1 cellular context compared by ENCODE assay signal in the genomic region with DNA sequence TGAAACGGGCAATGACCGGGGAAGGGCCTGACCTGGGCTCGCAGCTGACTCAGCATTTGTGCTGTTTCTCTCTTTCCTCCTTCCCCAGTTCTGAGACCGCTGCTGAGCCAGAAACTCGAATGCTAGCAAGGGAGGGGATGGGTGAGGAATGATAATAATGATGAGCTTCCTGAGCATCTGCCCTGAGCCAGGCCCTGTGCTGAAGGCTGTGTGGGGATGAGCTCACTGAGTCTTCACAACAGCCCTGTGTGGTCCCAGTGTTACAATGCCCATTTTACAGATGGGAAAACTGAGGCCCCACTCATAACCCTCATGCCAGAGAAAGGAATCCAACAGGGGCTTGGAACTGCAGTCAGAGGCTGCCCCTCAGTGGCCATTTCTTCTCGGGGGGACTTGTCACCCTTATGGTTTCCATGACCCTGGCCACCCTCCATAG.
TF ChIP-seq lines count a peak whose summit lies in the region.

No MANE protein-coding gene starts in this region.

TF ChIP-seq in HepG2, 621 proteins besides CTCF, POLR2A, EP300 and RAD21 (continues in another document):
- no peak for TF ChIP-seq ZNF83 (CRISPR knock-in tag; IDR thresholded peaks at IDR 0.05; ENCODE audit: borderline replicate concordance)
- no peak for TF ChIP-seq ZNF367 (CRISPR knock-in tag; IDR thresholded peaks at IDR 0.05; ENCODE audit: borderline replicate concordance)
- TF ChIP-seq SMC3 (IDR thresholded peaks at IDR 0.05; ENCODE audit: low read length), result peak; percentile 43
- TF ChIP-seq YY1 (IDR thresholded peaks at IDR 0.05; ENCODE audit: insufficient read depth, insufficient replicate concordance, low read depth, low read length), result no peak
- no peak for TF ChIP-seq CC2D1A (CRISPR knock-in tag; IDR thresholded peaks at IDR 0.05)
- TF ChIP-seq, protein P1, sequence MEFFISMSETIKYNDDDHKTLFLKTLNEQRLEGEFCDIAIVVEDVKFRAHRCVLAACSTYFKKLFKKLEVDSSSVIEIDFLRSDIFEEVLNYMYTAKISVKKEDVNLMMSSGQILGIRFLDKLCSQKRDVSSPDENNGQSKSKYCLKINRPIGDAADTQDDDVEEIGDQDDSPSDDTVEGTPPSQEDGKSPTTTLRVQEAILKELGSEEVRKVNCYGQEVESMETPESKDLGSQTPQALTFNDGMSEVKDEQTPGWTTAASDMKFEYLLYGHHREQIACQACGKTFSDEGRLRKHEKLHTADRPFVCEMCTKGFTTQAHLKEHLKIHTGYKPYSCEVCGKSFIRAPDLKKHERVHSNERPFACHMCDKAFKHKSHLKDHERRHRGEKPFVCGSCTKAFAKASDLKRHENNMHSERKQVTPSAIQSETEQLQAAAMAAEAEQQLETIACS (CRISPR knock-in tag; IDR thresholded peaks at IDR 0.05), result no peak
- no peak for TF ChIP-seq ZNF230 (CRISPR knock-in tag; IDR thresholded peaks at IDR 0.05)
- TF ChIP-seq KLF11 (CRISPR knock-in tag; IDR thresholded peaks at IDR 0.05), result no peak
- no peak for TF ChIP-seq ZNF891 (CRISPR knock-in tag; IDR thresholded peaks at IDR 0.05)
- TF ChIP-seq, protein P2, sequence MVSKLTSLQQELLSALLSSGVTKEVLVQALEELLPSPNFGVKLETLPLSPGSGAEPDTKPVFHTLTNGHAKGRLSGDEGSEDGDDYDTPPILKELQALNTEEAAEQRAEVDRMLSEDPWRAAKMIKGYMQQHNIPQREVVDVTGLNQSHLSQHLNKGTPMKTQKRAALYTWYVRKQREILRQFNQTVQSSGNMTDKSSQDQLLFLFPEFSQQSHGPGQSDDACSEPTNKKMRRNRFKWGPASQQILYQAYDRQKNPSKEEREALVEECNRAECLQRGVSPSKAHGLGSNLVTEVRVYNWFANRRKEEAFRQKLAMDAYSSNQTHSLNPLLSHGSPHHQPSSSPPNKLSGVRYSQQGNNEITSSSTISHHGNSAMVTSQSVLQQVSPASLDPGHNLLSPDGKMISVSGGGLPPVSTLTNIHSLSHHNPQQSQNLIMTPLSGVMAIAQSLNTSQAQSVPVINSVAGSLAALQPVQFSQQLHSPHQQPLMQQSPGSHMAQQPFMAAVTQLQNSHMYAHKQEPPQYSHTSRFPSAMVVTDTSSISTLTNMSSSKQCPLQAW (CRISPR knock-in tag; IDR thresholded peaks at IDR 0.05), result no peak
- no peak for TF ChIP-seq SALL2 (CRISPR knock-in tag; IDR thresholded peaks at IDR 0.05)
- TF ChIP-seq ZBTB38 (CRISPR knock-in tag; IDR thresholded peaks at IDR 0.05), result no peak
- TF ChIP-seq, protein P3, sequence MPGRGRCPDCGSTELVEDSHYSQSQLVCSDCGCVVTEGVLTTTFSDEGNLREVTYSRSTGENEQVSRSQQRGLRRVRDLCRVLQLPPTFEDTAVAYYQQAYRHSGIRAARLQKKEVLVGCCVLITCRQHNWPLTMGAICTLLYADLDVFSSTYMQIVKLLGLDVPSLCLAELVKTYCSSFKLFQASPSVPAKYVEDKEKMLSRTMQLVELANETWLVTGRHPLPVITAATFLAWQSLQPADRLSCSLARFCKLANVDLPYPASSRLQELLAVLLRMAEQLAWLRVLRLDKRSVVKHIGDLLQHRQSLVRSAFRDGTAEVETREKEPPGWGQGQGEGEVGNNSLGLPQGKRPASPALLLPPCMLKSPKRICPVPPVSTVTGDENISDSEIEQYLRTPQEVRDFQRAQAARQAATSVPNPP (CRISPR knock-in tag; IDR thresholded peaks at IDR 0.05), result no peak
- TF ChIP-seq, protein P4, sequence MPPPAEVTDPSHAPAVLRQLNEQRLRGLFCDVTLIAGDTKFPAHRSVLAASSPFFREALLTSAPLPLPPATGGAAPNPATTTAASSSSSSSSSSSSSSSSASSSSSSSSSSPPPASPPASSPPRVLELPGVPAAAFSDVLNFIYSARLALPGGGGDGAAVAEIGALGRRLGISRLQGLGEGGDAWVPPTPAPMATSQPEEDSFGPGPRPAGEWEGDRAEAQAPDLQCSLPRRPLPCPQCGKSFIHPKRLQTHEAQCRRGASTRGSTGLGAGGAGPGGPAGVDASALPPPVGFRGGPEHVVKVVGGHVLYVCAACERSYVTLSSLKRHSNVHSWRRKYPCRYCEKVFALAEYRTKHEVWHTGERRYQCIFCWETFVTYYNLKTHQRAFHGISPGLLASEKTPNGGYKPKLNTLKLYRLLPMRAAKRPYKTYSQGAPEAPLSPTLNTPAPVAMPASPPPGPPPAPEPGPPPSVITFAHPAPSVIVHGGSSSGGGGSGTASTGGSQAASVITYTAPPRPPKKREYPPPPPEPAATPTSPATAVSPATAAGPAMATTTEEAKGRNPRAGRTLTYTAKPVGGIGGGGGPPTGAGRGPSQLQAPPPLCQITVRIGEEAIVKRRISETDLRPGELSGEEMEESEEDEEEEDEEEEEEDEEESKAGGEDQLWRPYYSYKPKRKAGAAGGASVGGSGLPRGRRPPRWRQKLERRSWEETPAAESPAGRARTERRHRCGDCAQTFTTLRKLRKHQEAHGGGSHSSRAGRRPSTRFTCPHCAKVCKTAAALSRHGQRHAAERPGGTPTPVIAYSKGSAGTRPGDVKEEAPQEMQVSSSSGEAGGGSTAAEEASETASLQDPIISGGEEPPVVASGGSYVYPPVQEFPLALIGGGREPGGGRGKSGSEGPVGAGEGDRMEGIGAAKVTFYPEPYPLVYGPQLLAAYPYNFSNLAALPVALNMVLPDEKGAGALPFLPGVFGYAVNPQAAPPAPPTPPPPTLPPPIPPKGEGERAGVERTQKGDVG (CRISPR knock-in tag; IDR thresholded peaks at IDR 0.05; ENCODE audit: borderline replicate concordance), result no peak
- TF ChIP-seq, protein P5, sequence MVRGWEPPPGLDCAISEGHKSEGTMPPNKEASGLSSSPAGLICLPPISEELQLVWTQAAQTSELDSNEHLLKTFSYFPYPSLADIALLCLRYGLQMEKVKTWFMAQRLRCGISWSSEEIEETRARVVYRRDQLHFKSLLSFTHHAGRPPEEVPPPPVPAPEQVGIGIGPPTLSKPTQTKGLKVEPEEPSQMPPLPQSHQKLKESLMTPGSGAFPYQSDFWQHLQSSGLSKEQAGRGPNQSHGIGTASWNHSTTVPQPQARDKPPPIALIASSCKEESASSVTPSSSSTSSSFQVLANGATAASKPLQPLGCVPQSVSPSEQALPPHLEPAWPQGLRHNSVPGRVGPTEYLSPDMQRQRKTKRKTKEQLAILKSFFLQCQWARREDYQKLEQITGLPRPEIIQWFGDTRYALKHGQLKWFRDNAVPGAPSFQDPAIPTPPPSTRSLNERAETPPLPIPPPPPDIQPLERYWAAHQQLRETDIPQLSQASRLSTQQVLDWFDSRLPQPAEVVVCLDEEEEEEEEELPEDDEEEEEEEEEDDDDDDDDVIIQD (CRISPR knock-in tag; IDR thresholded peaks at IDR 0.05; ENCODE audit: low read depth), result no peak
- no peak for TF ChIP-seq REXO4 (CRISPR knock-in tag; IDR thresholded peaks at IDR 0.05; ENCODE audit: borderline replicate concordance)
- TF ChIP-seq NFYB (CRISPR knock-in tag; IDR thresholded peaks at IDR 0.05), result no peak
- TF ChIP-seq ATF7 (IDR thresholded peaks at IDR 0.05), result no peak
- no peak for TF ChIP-seq ATF7 (CRISPR knock-in tag; IDR thresholded peaks at IDR 0.05)
- TF ChIP-seq HOXA3 (CRISPR knock-in tag; IDR thresholded peaks at IDR 0.05), result no peak
- TF ChIP-seq SALL1 (CRISPR knock-in tag; IDR thresholded peaks at IDR 0.05), result no peak
- TF ChIP-seq ZNF333 (CRISPR knock-in tag; IDR thresholded peaks at IDR 0.05; ENCODE audit: borderline replicate concordance), result no peak
- TF ChIP-seq, protein P6, sequence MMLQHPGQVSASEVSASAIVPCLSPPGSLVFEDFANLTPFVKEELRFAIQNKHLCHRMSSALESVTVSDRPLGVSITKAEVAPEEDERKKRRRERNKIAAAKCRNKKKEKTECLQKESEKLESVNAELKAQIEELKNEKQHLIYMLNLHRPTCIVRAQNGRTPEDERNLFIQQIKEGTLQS (CRISPR knock-in tag; IDR thresholded peaks at IDR 0.05), result no peak
- TF ChIP-seq KDM1A (CRISPR knock-in tag; IDR thresholded peaks at IDR 0.05), result peak; percentile 90
- TF ChIP-seq CSRNP1 (CRISPR knock-in tag; IDR thresholded peaks at IDR 0.05), result no peak
- TF ChIP-seq PAX8 (CRISPR knock-in tag; IDR thresholded peaks at IDR 0.05; ENCODE audit: borderline replicate concordance), result no peak
- TF ChIP-seq, protein P7, sequence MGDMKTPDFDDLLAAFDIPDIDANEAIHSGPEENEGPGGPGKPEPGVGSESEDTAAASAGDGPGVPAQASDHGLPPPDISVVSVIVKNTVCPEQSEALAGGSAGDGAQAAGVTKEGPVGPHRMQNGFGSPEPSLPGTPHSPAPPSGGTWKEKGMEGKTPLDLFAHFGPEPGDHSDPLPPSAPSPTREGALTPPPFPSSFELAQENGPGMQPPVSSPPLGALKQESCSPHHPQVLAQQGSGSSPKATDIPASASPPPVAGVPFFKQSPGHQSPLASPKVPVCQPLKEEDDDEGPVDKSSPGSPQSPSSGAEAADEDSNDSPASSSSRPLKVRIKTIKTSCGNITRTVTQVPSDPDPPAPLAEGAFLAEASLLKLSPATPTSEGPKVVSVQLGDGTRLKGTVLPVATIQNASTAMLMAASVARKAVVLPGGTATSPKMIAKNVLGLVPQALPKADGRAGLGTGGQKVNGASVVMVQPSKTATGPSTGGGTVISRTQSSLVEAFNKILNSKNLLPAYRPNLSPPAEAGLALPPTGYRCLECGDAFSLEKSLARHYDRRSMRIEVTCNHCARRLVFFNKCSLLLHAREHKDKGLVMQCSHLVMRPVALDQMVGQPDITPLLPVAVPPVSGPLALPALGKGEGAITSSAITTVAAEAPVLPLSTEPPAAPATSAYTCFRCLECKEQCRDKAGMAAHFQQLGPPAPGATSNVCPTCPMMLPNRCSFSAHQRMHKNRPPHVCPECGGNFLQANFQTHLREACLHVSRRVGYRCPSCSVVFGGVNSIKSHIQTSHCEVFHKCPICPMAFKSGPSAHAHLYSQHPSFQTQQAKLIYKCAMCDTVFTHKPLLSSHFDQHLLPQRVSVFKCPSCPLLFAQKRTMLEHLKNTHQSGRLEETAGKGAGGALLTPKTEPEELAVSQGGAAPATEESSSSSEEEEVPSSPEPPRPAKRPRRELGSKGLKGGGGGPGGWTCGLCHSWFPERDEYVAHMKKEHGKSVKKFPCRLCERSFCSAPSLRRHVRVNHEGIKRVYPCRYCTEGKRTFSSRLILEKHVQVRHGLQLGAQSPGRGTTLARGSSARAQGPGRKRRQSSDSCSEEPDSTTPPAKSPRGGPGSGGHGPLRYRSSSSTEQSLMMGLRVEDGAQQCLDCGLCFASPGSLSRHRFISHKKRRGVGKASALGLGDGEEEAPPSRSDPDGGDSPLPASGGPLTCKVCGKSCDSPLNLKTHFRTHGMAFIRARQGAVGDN (CRISPR knock-in tag; IDR thresholded peaks at IDR 0.05), result no peak
- no peak for TF ChIP-seq DR1 (CRISPR knock-in tag; IDR thresholded peaks at IDR 0.05)
- TF ChIP-seq DDIT3 (CRISPR knock-in tag; IDR thresholded peaks at IDR 0.05), result no peak
- TF ChIP-seq ZNF274 (CRISPR knock-in tag; IDR thresholded peaks at IDR 0.05), result no peak
- TF ChIP-seq ZNF18 (CRISPR knock-in tag; IDR thresholded peaks at IDR 0.05; ENCODE audit: insufficient replicate concordance), result no peak
- no peak for TF ChIP-seq RBM22 (optimal IDR thresholded peaks at IDR 0.05; ENCODE audit: low read length)
- peak; percentile 91 for TF ChIP-seq ZMYM3 (CRISPR knock-in tag; IDR thresholded peaks at IDR 0.05)
- no peak for TF ChIP-seq KAT2B (IDR thresholded peaks at IDR 0.05; ENCODE audit: borderline replicate concordance, low read depth, low read length)
- TF ChIP-seq, protein P8, sequence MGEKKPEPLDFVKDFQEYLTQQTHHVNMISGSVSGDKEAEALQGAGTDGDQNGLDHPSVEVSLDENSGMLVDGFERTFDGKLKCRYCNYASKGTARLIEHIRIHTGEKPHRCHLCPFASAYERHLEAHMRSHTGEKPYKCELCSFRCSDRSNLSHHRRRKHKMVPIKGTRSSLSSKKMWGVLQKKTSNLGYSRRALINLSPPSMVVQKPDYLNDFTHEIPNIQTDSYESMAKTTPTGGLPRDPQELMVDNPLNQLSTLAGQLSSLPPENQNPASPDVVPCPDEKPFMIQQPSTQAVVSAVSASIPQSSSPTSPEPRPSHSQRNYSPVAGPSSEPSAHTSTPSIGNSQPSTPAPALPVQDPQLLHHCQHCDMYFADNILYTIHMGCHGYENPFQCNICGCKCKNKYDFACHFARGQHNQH (CRISPR knock-in tag; IDR thresholded peaks at IDR 0.05), result no peak
